In the genomic region with DNA sequence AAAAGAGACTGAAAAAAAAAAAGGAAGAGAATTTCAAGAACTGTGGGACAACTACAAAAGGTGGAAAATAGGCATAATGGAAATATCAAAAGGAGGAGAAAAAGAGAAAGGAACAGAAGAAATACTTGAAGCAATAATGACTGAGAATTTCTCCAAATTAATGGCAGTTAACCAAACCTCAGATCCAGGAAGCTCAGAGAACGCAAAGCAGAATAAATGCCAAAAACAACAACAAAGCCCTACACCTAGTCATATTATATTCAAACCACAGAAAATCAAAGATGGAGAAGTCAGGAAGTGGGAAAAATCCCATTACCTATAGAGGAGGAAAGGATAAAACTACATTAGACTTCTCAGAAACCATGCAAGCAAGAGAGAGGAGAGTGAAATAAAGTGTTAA, we compare ENCODE assay signal across 19 cellular contexts. TPM values are rescaled to one million over a fixed set of nuclear protein-coding genes. Genes with fewer than 3 reads are reported as not detected.
DNase-seq lines count a peak whose midpoint lies in the region; ATAC-seq and TF ChIP-seq lines count a peak whose summit lies in the region.
"Had no signal": no experiment of that assay in that cellular context is flagged by ENCODE, and none has a peak within 500 bp of the region (broad histone marks: within the 10 kb centered on the region; RNA-seq: fewer than 3 reads in every experiment).

No MANE protein-coding gene starts in this region.

- H3K36me3 Mint-ChIP-seq in mesothelial cell of epicardium = peaks cover 4% of the 10 kb centered on the region

- no peaks in the 10 kb centered on the region for H3K27me3 Mint-ChIP-seq in mesothelial cell of epicardium (ENCODE audit: low read depth)
- H3K27me3 Mint-ChIP-seq in stimulated activated naive CD8-positive, alpha-beta T cell treated with anti-CD3 and anti-CD28 coated beads, Interleukin-15, amount 100 ng/mL, for 72 hours = no peaks in the 10 kb centered on the region

- H3K4me3 ChIP-seq in choroid plexus epithelial cell (ENCODE audit: low read depth, low read length) = no peak overlapping the region
- H3K4me3 ChIP-seq: GM23338 had no signal

- H3K4me3 Mint-ChIP-seq in mesothelial cell of epicardium = no peak overlapping the region
- H3K4me3 Mint-ChIP-seq in stimulated activated naive CD8-positive, alpha-beta T cell treated with anti-CD3 and anti-CD28 coated beads, Interleukin-15, amount 100 ng/mL, for 72 hours = no peak overlapping the region
- H3K4me3 Mint-ChIP-seq: B cell, GM23338 had no signal

- H3K4me1 Mint-ChIP-seq in mesothelial cell of epicardium = peaks cover 24% of the 10 kb centered on the region
- H3K4me1 Mint-ChIP-seq in stimulated activated naive CD8-positive, alpha-beta T cell treated with anti-CD3 and anti-CD28 coated beads, Interleukin-15, amount 100 ng/mL, for 72 hours = no peaks in the 10 kb centered on the region
- H3K4me1 Mint-ChIP-seq: B cell had no signal

- ATAC-seq in stimulated activated naive CD8-positive, alpha-beta T cell treated with anti-CD3 and anti-CD28 coated beads, Interleukin-15, amount 100 ng/mL, for 72 hours = no peak
- ATAC-seq: GM23338, HepG2 had no signal

- TF ChIP-seq POLR2A in erythroblast (IDR thresholded peaks at IDR 0.05; ENCODE audit: low read length) = no peak

- H3K9me3 Mint-ChIP-seq in mesothelial cell of epicardium = peaks cover 12% of the 10 kb centered on the region
- no peaks in the 10 kb centered on the region for H3K9me3 Mint-ChIP-seq in stimulated activated naive CD8-positive, alpha-beta T cell treated with anti-CD3 and anti-CD28 coated beads, Interleukin-15, amount 100 ng/mL, for 72 hours
- H3K9me3 Mint-ChIP-seq: GM23338 had no signal

- TF ChIP-seq CTCF in choroid plexus epithelial cell (conservative IDR thresholded peaks at IDR 0.05; ENCODE audit: low read depth, low read length) = no peak
- no peak for TF ChIP-seq CTCF in mesothelial cell of epicardium (IDR thresholded peaks at IDR 0.05; ENCODE audit: unreplicated experiment)

- peak; percentile 11 for DNase-seq in HCEC 1CT
- peak; percentile 67 for DNase-seq in RPMI7951 (ENCODE audit: low read depth)
- DNase-seq in choroid plexus epithelial cell (ENCODE audit: low read depth) = peak; percentile 52
- DNase-seq in mesothelial cell of epicardium (ENCODE audit: low spot score in 2 of 2, unreplicated experiment in 2 of 2) = no peak
- no peak for DNase-seq in stimulated activated naive CD8-positive, alpha-beta T cell treated with anti-CD3 and anti-CD28 coated beads, Interleukin-15, amount 100 ng/mL, for 72 hours
- no peak for DNase-seq in AG08395 (ENCODE audit: low spot score)
- DNase-seq in erythroblast (lab: John Stamatoyannopoulos, UW) = no peak
- DNase-seq in GDM1 (lab: John Stamatoyannopoulos, UW) = no peak
- DNase-seq: DMS 273 treated with DMSO at 0.1 percent for 48 hours, DND-41, KBM-7, NCI-H1417, NCI-H187, NCI-H2107, NCI-H510A treated with DMSO at 0.1 percent for 48 hours, SW 1271 had no signal

- H3K27ac Mint-ChIP-seq in mesothelial cell of epicardium = peak overlapping the region; percentile 8
- no peak overlapping the region for H3K27ac Mint-ChIP-seq in stimulated activated naive CD8-positive, alpha-beta T cell treated with anti-CD3 and anti-CD28 coated beads, Interleukin-15, amount 100 ng/mL, for 72 hours
- H3K27ac Mint-ChIP-seq: B cell, GM23338 had no signal

RNA-seq across cellular contexts. Expression of a gene that starts 20.7 kb away (rescaled TPM):
- 43.1 and 47.5 TPM in 2 replicates for total RNA-seq in RPMI7951 (2014; rRNA removed; shearing (Covaris generic))
- total RNA-seq in mesothelial cell of epicardium = 98.7 to 102 TPM (median 102 TPM) in 3 replicates

RNA-seq across cellular contexts. Expression of a gene that starts 53.2 kb away (rescaled TPM):
- 35.4 and 51.5 TPM in 2 replicates for total RNA-seq in RPMI7951 (2014; rRNA removed; shearing (Covaris generic))
- 27.1 to 28.9 TPM (median 27.4 TPM) in 3 replicates for total RNA-seq in mesothelial cell of epicardium

Comparison
In these comparisons a context has a peak if more than half of its experiments do, and no peak if none do; other contexts are left out.
1. DNase-seq: peak in HCEC 1CT (single experiment), RPMI7951 (single experiment) and choroid plexus epithelial cell (single experiment); none in mesothelial cell of epicardium (0 of 2), stimulated activated naive CD8-positive, alpha-beta T cell treated with anti-CD3 and anti-CD28 coated beads, Interleukin-15, amount 100 ng/mL, for 72 hours (0 of 2), AG08395 (single experiment), erythroblast (0 of 2) and GDM1 (single experiment).